Comparison of ENCODE assay signal across 10 cellular contexts in genomic region chr3:129486057-129487035, GRCh38. TPM values are rescaled to one million over a fixed set of nuclear protein-coding genes. Genes with fewer than 3 reads are reported as not detected.
DNase-seq lines count a peak whose midpoint lies in the region; ATAC-seq, FAIRE-seq and TF ChIP-seq lines count a peak whose summit lies in the region.
"Had no signal": no experiment of that assay in that cellular context is flagged by ENCODE, and none has a peak within 500 bp of the region (broad histone marks: within the 10 kb centered on the region; RNA-seq: fewer than 3 reads in every experiment).

No MANE protein-coding gene starts in this region.

- H3K4me1 ChIP-seq in OCI-LY3 (ENCODE audit: low read length) = peaks cover 12% of the 10 kb centered on the region
- H3K4me1 ChIP-seq in fibroblast of lung (ENCODE audit: control insufficient read depth, extremely low read depth, insufficient read depth, low read length) = peaks cover 25% of the 10 kb centered on the region
- H3K4me1 ChIP-seq in pancreas = no peaks in the 10 kb centered on the region

- WGBS in pancreas, 2 donors = 86 to 95% methylated on average over 6 of the region's 6 CpGs

- DNase-seq in ELF-1 (ENCODE audit: low read depth, low spot score) = peak; percentile 57
- peak; percentile 82 to 95 for DNase-seq in fibroblast of lung (ENCODE audit: low read depth in 2 of 2)
- no peak for DNase-seq in sciatic nerve (ENCODE audit: low spot score)
- no peak for DNase-seq in Kasumi-1 (lab: John Stamatoyannopoulos, UW)
- DNase-seq in GM19238 (ENCODE audit: insufficient read length, low spot score) = no peak
- DNase-seq in pancreas = no peak
- DNase-seq: NCI-H69 had no signal

- no peaks in the 10 kb centered on the region for H3K79me2 ChIP-seq in OCI-LY3 (ENCODE audit: low read length)
- no peaks in the 10 kb centered on the region for H3K79me2 ChIP-seq in fibroblast of lung (ENCODE audit: control insufficient read depth, insufficient read depth, low read length)

- H3K4me3 ChIP-seq in OCI-LY3 (ENCODE audit: low read length) (no peak overlapping the region), fibroblast of lung (replicated peaks in 1 of 4; ENCODE audit: control extremely low read depth in 1 of 4, insufficient read depth in 1 of 4, low read depth in 3 of 4, low read length in 4 of 4) (peak overlapping the region in 2 of 4 experiments; percentile 19 to 26), pancreas (no peak overlapping the region)

- TF ChIP-seq CTCF in OCI-LY3 (IDR thresholded peaks at IDR 0.05; ENCODE audit: low read depth, low read length) = no peak
- no peak for TF ChIP-seq CTCF in fibroblast of lung (conservative IDR thresholded peaks at IDR 0.05 in 1 of 2, IDR thresholded peaks at IDR 0.05 in 1 of 2; ENCODE audit: low read depth in 1 of 2, low read length in 2 of 2)
- no peak for TF ChIP-seq CTCF in pancreas (IDR thresholded peaks at IDR 0.05)

- H3K36me3 ChIP-seq in OCI-LY3 (replicated peaks; ENCODE audit: low read depth, low read length) (no peaks in the 10 kb centered on the region), fibroblast of lung (ENCODE audit: control insufficient read depth, insufficient read depth, low read length) (peaks cover 4% of the 10 kb centered on the region), pancreas (peaks cover 0 to 26% (median 0%) of the 10 kb centered on the region in 3 donors)

- ATAC-seq in sciatic nerve = peak; percentile 16
- no peak for ATAC-seq in pancreas
- ATAC-seq in HG03039 (IDR thresholded peaks at IDR 0.05; ENCODE audit: unreplicated experiment) = no peak

- H2AFZ ChIP-seq in OCI-LY3 (ENCODE audit: low read depth, low read length) (no peak overlapping the region), fibroblast of lung (ENCODE audit: low read length) (no peak overlapping the region)

- H3K9ac ChIP-seq in OCI-LY3 (ENCODE audit: low read length) (no peak overlapping the region), fibroblast of lung (ENCODE audit: insufficient read depth, low read length) (no peak overlapping the region)

- H3K4me2 ChIP-seq in OCI-LY3 (ENCODE audit: low read length) = peak overlapping the region; percentile 34; the same call in 1 of the 2 replicates
- peak overlapping the region; percentile 36 for H3K4me2 ChIP-seq in fibroblast of lung (ENCODE audit: extremely low read depth, insufficient read depth, low read length)

- H3K27ac ChIP-seq in OCI-LY3 (ENCODE audit: low read length) (no peak overlapping the region), fibroblast of lung (ENCODE audit: insufficient read depth, low read length) (peak overlapping the region; percentile 62), pancreas (peak overlapping the region in 2 of 4 donors; percentile 22 to 39)

- H3K27me3 ChIP-seq in OCI-LY3 (ENCODE audit: low read depth, low read length) (no peaks in the 10 kb centered on the region), fibroblast of lung (ENCODE audit: control insufficient read depth, insufficient read depth, low read length) (no peaks in the 10 kb centered on the region), pancreas (no peaks in the 10 kb centered on the region)

- H4K20me1 ChIP-seq in OCI-LY3 (ENCODE audit: insufficient read depth, low read length) = no peaks in the 10 kb centered on the region
- H4K20me1 ChIP-seq in fibroblast of lung (ENCODE audit: control insufficient read depth, extremely low read depth, insufficient read depth, low read length) = no peaks in the 10 kb centered on the region

- FAIRE-seq in pancreas (lab: Jason Lieb, UNC) = no peak

- intact Hi-C loops in sciatic nerve (cut with DNase I) (loop anchor here (10.0 kb wide), 1 partner anchor 338 kb away; no protein-coding TSS in a partner anchor), pancreas (cut with DNase I) (loop anchor here in 1 of 3 donors (10.0 kb wide), 1 partner anchor 438 kb away; no protein-coding TSS in a partner anchor)

- no peaks in the 10 kb centered on the region for H3K9me3 ChIP-seq in OCI-LY3 (ENCODE audit: insufficient read depth, low read length)
- no peaks in the 10 kb centered on the region for H3K9me3 ChIP-seq in fibroblast of lung (ENCODE audit: control insufficient read depth, insufficient read depth, low read depth, low read length)
- no peaks in the 10 kb centered on the region for H3K9me3 ChIP-seq in pancreas

RNA-seq across cellular contexts. Expression of gene RHO, which starts 42.1 kb away (rescaled TPM):
- total RNA-seq in fibroblast of lung (not detected in 2 replicates), sciatic nerve (not detected), pancreas (not detected)
- polyA plus RNA-seq in fibroblast of lung (not detected in 2 replicates), pancreas (under 1 TPM in 1 of 2 donors, not detected in 1; 0.05 TPM)
- not detected in 2 replicates for polyA plus RNA-seq in fibroblast of lung (2012)
- polyA minus RNA-seq in fibroblast of lung (ENCODE audit: low replicate concordance) = not detected in 2 replicates
- total RNA-seq: glomerular endothelial cell had no signal

RNA-seq across cellular contexts. Expression of gene IFT122, which starts 46.3 kb away (rescaled TPM):
- total RNA-seq in fibroblast of lung (16.9 and 27.2 TPM in 2 replicates), sciatic nerve (49.7 TPM), pancreas (10 to 100 TPM; 15.3 to 25.6 (median 20.9) TPM)
- polyA plus RNA-seq in fibroblast of lung (13.2 and 17.9 TPM in 2 replicates), pancreas (10 to 100 TPM; 19.8 to 37.1 TPM)
- polyA plus RNA-seq in fibroblast of lung (2012) = 12.6 and 16.2 TPM in 2 replicates
- polyA minus RNA-seq in fibroblast of lung (ENCODE audit: low replicate concordance) = 82.2 and 84.8 TPM in 2 replicates

RNA-seq across cellular contexts. Expression of gene MBD4, which starts 46.6 kb away (rescaled TPM):
- total RNA-seq in fibroblast of lung (35.2 and 35.5 TPM in 2 replicates), sciatic nerve (30.6 TPM), pancreas (10 to 100 TPM; 11.8 to 19.7 (median 15.0) TPM)
- polyA plus RNA-seq in fibroblast of lung (24.6 and 27.4 TPM in 2 replicates), pancreas (10 to 100 TPM in 1 of 2 donors, 1 to 10 TPM in 1; 8.4 to 16.0 TPM)
- polyA plus RNA-seq in fibroblast of lung (2012) = 16.2 and 16.7 TPM in 2 replicates
- 1.2 and 4.8 TPM in 2 replicates for polyA minus RNA-seq in fibroblast of lung (ENCODE audit: low replicate concordance)

RNA-seq across cellular contexts. Expression of gene H1-8, which starts 56.6 kb away (rescaled TPM):
- total RNA-seq in fibroblast of lung = not detected in 2 replicates
- polyA plus RNA-seq in fibroblast of lung = not detected in 2 replicates
- not detected in 2 replicates for polyA plus RNA-seq in fibroblast of lung (2012)
- polyA minus RNA-seq in fibroblast of lung (ENCODE audit: low replicate concordance) = not detected in 2 replicates
- not detected for total RNA-seq in sciatic nerve
- not detected for total RNA-seq in pancreas
- polyA plus RNA-seq in pancreas = not detected
- total RNA-seq: glomerular endothelial cell had no signal

RNA-seq across cellular contexts. Expression of gene EFCAB12, which starts 57.9 kb away (rescaled TPM):
- total RNA-seq in fibroblast of lung (under 0.01 and 0.17 TPM in 2 replicates), sciatic nerve (0.40 TPM), pancreas (under 1 TPM; 0.43 to 0.95 (median 0.79) TPM)
- polyA plus RNA-seq in fibroblast of lung (0.07 TPM in 1 of 2 replicates, not detected in the other), pancreas (1 to 10 TPM; 1.7 to 2.0 TPM)
- polyA plus RNA-seq in fibroblast of lung (2012) = 0.03 and 0.14 TPM in 2 replicates
- polyA minus RNA-seq in fibroblast of lung (ENCODE audit: low replicate concordance) = not detected in 2 replicates

Comparison
In these comparisons a context has a peak if more than half of its experiments do, and no peak if none do; other contexts are left out.
1. DNase-seq: peak in ELF-1 (single experiment) and fibroblast of lung (2 of 2); none in sciatic nerve (single experiment), Kasumi-1 (0 of 2), GM19238 (single experiment) and pancreas (0 of 6).